In the genomic region with DNA sequence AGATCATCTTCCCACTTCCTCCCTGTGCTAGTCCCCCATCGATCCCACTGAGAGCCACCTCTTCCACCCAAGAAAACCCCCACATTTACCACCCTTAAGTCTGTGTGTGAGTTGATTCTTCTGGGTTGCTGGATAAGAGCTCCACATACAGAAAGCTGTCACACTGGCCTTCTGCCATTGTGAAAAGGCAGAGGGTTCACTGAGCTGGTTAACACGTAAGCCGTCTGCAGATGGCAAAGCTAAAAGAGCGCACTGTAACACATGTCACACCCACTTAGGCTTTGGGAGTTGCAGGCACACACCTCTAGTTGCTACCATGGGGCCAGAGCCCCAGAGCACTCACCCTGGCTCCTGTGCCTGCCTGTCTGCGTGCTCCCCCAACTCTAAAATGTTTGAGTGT, we compare ENCODE assay signal across 27 cellular contexts.
DNase-seq lines count a peak whose midpoint lies in the region; FAIRE-seq and TF ChIP-seq lines count a peak whose summit lies in the region.
"Had no signal": no experiment of that assay in that cellular context is flagged by ENCODE, and none has a peak within 500 bp of the region (broad histone marks: within the 10 kb centered on the region; RNA-seq: fewer than 3 reads in every experiment).

No MANE protein-coding gene starts in this region.

- POLR2A ChIA-PET in H1 (lab: Charles Lee; ENCODE audit: partially characterized antibody): no interaction called here

- H2BK20ac ChIP-seq in H1 (ENCODE audit: low read length): no peak overlapping the region

- no peak overlapping the region for H4K5ac ChIP-seq in H1 (ENCODE audit: insufficient read length, low read depth, low read length)

- no peak for TF ChIP-seq POLR2A in H1 (IDR thresholded peaks at IDR 0.05; ENCODE audit: control extremely low read depth in 1 of 2, low read depth in 2 of 2, low read length in 2 of 2)

- H3K27me3 ChIP-seq in H1 (replicated peaks in 1 of 4; ENCODE audit: control insufficient read depth in 3 of 4, extremely low read depth in 1 of 4, insufficient read depth in 3 of 4, low read length in 3 of 4) (peaks cover 0 to 1% (median 0%) of the 10 kb centered on the region in 4 experiments; a peak in 1 of 7 replicates), SJCRH30 (no peaks in the 10 kb centered on the region)
- H3K27me3 ChIP-seq: BE2C, BLaER1 had no signal

- TF ChIP-seq CTCF in H1 (IDR thresholded peaks at IDR 0.05; ENCODE audit: control extremely low read depth in 1 of 3, insufficient read depth in 1 of 3, low read depth in 1 of 3, low read length in 3 of 3): no peak

- no peak for TF ChIP-seq EP300 in H1 (IDR thresholded peaks at IDR 0.05; ENCODE audit: borderline replicate concordance in 1 of 2, low read depth in 2 of 2, low read length in 2 of 2)

- H3K14ac ChIP-seq in H1 (ENCODE audit: insufficient read length): no peak overlapping the region

- no peak overlapping the region for H3K4me2 ChIP-seq in H1 (ENCODE audit: insufficient read depth in 1 of 2, low read depth in 2 of 2, low read length in 2 of 2)
- H3K4me2 ChIP-seq: A549, BLaER1 had no signal

- no peak overlapping the region for H4K91ac ChIP-seq in H1 (replicated peaks; ENCODE audit: insufficient read length, low read length)

- no peaks in the 10 kb centered on the region for H3K23me2 ChIP-seq in H1 (ENCODE audit: low read depth, low read length)

- no peak overlapping the region for H3K18ac ChIP-seq in H1 (ENCODE audit: extremely low read depth, low read length)

- no peak overlapping the region for H2BK120ac ChIP-seq in H1 (replicated peaks; ENCODE audit: low read depth, low read length)

- 0 out of 2 replicates have a peak overlapping the region, but pooled peaks have one; percentile 53 for H2AFZ ChIP-seq in H1 (ENCODE audit: low read length)

- no peak overlapping the region for H2BK15ac ChIP-seq in H1 (ENCODE audit: low read length)

- H3K36me3 ChIP-seq in H1 (ENCODE audit: control insufficient read depth in 2 of 4, insufficient read depth in 4 of 4, low read length in 3 of 4) (no peaks in the 10 kb centered on the region), SJCRH30 (no peaks in the 10 kb centered on the region)
- H3K36me3 ChIP-seq: BE2C, BLaER1 had no signal

- 91% methylated on average over 5 of the region's 5 CpGs; no CpG with 5 or more reads in 1 of the 2 experiments for WGBS in H1 (ENCODE audit: extremely low coverage in 1 of 2, insufficient coverage in 1 of 2, insufficient read length in 1 of 2, insufficient replicate concordance in 2 of 2, low coverage in 1 of 2, low lambda C conversion rate in 2 of 2, missing lambda C conversion rate in 1 of 2), 2 experiments

- CTCF ChIA-PET in H1 (lab: Charles Lee; ENCODE audit: partially characterized antibody): no interaction called here

- H3K56ac ChIP-seq in H1 (replicated peaks; ENCODE audit: insufficient read length, low read depth, low read length): no peak overlapping the region

- H3K79me2 ChIP-seq in H1 (ENCODE audit: control insufficient read depth in 1 of 2, insufficient read depth in 2 of 2, low read length in 2 of 2): no peaks in the 10 kb centered on the region

- no peak overlapping the region for H2AK5ac ChIP-seq in H1 (ENCODE audit: low read depth, low read length)

- no peak overlapping the region for H2BK12ac ChIP-seq in H1 (ENCODE audit: low read depth, low read length)

- no peaks in the 10 kb centered on the region for H3K9me3 ChIP-seq in H1 (ENCODE audit: insufficient read depth in 2 of 2, low read depth in 1 of 2, low read length in 1 of 2)
- 0 out of 2 replicates have a peak, but pooled peaks cover 2% of the 10 kb centered on the region for H3K9me3 ChIP-seq in SJCRH30 (replicated peaks)
- H3K9me3 ChIP-seq: A549, BE2C had no signal

- H3K27ac ChIP-seq in H1 (ENCODE audit: low read depth, low read length) (no peak overlapping the region), SJCRH30 (no peak overlapping the region)
- H3K27ac ChIP-seq: 22Rv1, A549, BLaER1 had no signal

- no peak overlapping the region for H4K8ac ChIP-seq in H1 (ENCODE audit: extremely low read depth, insufficient read depth, low read length)

- DNase-seq in NCI-H2171 treated with DMSO at 0.1 percent for 48 hours (lab: John Stamatoyannopoulos, UW) (peak; percentile 0), NCI-H2171 (lab: John Stamatoyannopoulos, UW) (no peak), Ammon's horn (ENCODE audit: low spot score) (peak; percentile 40), cerebellar cortex (ENCODE audit: low spot score) (peak; percentile 79), H1 (ENCODE audit: low read depth in 1 of 2, low spot score in 2 of 2) (no peak), SJCRH30 (no peak), NCI-H69 (lab: John Stamatoyannopoulos, UW) (no peak), iPS-NIHi11 (ENCODE audit: low spot score) (no peak)
- DNase-seq: AML-193; BE2C; CD4-positive, alpha-beta memory T cell; CD4-positive, CD25-positive, alpha-beta regulatory T cell; CD8-positive, alpha-beta memory T cell; COR-L47; DMS 273 treated with DMSO at 0.1 percent for 48 hours; DMS153; DMS53; DMS79; DND-41; EL; GF-D8 had no signal

- no peak overlapping the region for H3K4ac ChIP-seq in H1 (replicated peaks; ENCODE audit: insufficient read length, low read depth, low read length)

- H3K4me1 ChIP-seq in H1 (replicated peaks in 1 of 4; ENCODE audit: control insufficient read depth in 3 of 4, insufficient read depth in 4 of 4, low read length in 3 of 4): peaks cover 0 to 8% (median 5%) of the 10 kb centered on the region in 4 experiments; a peak in 3 of 7 replicates
- H3K4me1 ChIP-seq in SJCRH30: no peaks in the 10 kb centered on the region
- H3K4me1 ChIP-seq: A549, BE2C, BLaER1 had no signal

- no peak for TF ChIP-seq RAD21 in H1 (IDR thresholded peaks at IDR 0.05 in 1 of 2, conservative IDR thresholded peaks at IDR 0.05 in 1 of 2; ENCODE audit: low read depth in 2 of 2, low read length in 2 of 2)

- no peak for FAIRE-seq in H1 (lab: Jason Lieb, UNC)
- FAIRE-seq: A549, G401.6, GM12891, GM19239 had no signal

- H2BK5ac ChIP-seq in H1 (ENCODE audit: low read depth, low read length): no peak overlapping the region

- no peaks in the 10 kb centered on the region for H3K79me1 ChIP-seq in H1 (ENCODE audit: low read depth, low read length)

- H3K9ac ChIP-seq in H1 (replicated peaks in 1 of 4; ENCODE audit: extremely low read depth in 1 of 4, low read depth in 3 of 4, low read length in 3 of 4): no peak overlapping the region
- H3K9ac ChIP-seq: BLaER1 had no signal

- H3K23ac ChIP-seq in H1 (ENCODE audit: insufficient read length): peak overlapping the region; percentile 27

- no peaks in the 10 kb centered on the region for H4K20me1 ChIP-seq in H1 (replicated peaks in 1 of 2; ENCODE audit: control insufficient read depth in 1 of 2, insufficient read depth in 2 of 2, low read length in 2 of 2)
- H4K20me1 ChIP-seq: BLaER1 had no signal

- H3K4me3 ChIP-seq in H1 (ENCODE audit: extremely low read depth in 1 of 4, insufficient read depth in 2 of 4, low read depth in 3 of 4, low read length in 4 of 4): no peak overlapping the region
- H3K4me3 ChIP-seq in SJCRH30: no peak overlapping the region
- H3K4me3 ChIP-seq: A549, BLaER1 had no signal

TF ChIP-seq in H1, 55 proteins besides CTCF, POLR2A, EP300 and RAD21:
- TF ChIP-seq TEAD4 (IDR thresholded peaks at IDR 0.05; ENCODE audit: low read depth, low read length) (no peak), TCF12 (IDR thresholded peaks at IDR 0.05; ENCODE audit: low read depth, low read length) (no peak), SP1 (IDR thresholded peaks at IDR 0.05; ENCODE audit: low read depth, low read length) (no peak), PHF8 (conservative IDR thresholded peaks at IDR 0.05; ENCODE audit: low read depth, low read length) (no peak), GABPA (IDR thresholded peaks at IDR 0.05; ENCODE audit: borderline replicate concordance, insufficient read depth, low read length) (no peak), GTF2F1 (IDR thresholded peaks at IDR 0.05; ENCODE audit: borderline replicate concordance, low read depth, low read length) (no peak), RFX5 (IDR thresholded peaks at IDR 0.05; ENCODE audit: borderline replicate concordance, low read depth, low read length) (no peak), KDM4A (IDR thresholded peaks at IDR 0.05; ENCODE audit: low read depth, low read length, severe bottlenecking) (no peak), FOSL1 (IDR thresholded peaks at IDR 0.05; ENCODE audit: insufficient read depth, low read depth, low read length) (no peak), ASH2L (IDR thresholded peaks at IDR 0.05; ENCODE audit: low read length) (no peak), BRCA1 (IDR thresholded peaks at IDR 0.05; ENCODE audit: low read depth, low read length) (no peak), BCL11A (IDR thresholded peaks at IDR 0.05; ENCODE audit: low read depth in 2 of 2, low read length in 2 of 2) (no peak), BACH1 (IDR thresholded peaks at IDR 0.05; ENCODE audit: low read length) (no peak), EZH2 (IDR thresholded peaks at IDR 0.05; ENCODE audit: low read depth, low read length, severe bottlenecking) (no peak), HDAC2 (IDR thresholded peaks at IDR 0.05; ENCODE audit: borderline replicate concordance in 1 of 2, low read depth in 2 of 2, low read length in 2 of 2) (no peak), ZNF274 (IDR thresholded peaks at IDR 0.05; ENCODE audit: borderline replicate concordance, extremely low read depth, low read length) (no peak), YY1 (IDR thresholded peaks at IDR 0.05; ENCODE audit: low read depth, low read length) (no peak), CREB1 (IDR thresholded peaks at IDR 0.05) (no peak)
- TF ChIP-seq, protein P1, sequence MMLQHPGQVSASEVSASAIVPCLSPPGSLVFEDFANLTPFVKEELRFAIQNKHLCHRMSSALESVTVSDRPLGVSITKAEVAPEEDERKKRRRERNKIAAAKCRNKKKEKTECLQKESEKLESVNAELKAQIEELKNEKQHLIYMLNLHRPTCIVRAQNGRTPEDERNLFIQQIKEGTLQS (IDR thresholded peaks at IDR 0.05; ENCODE audit: insufficient read depth, low read depth, low read length): no peak
- TF ChIP-seq, protein P2, sequence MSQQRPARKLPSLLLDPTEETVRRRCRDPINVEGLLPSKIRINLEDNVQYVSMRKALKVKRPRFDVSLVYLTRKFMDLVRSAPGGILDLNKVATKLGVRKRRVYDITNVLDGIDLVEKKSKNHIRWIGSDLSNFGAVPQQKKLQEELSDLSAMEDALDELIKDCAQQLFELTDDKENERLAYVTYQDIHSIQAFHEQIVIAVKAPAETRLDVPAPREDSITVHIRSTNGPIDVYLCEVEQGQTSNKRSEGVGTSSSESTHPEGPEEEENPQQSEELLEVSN (IDR thresholded peaks at IDR 0.05): no peak
TF ChIP-seq in H1: peak in this region for 0.

Comparison
In these comparisons a context has a peak if more than half of its experiments do, and no peak if none do; other contexts are left out.
1. DNase-seq: peak in NCI-H2171 treated with DMSO at 0.1 percent for 48 hours (single experiment), Ammon's horn (single experiment) and cerebellar cortex (single experiment); none in NCI-H2171 (single experiment), H1 (0 of 2), SJCRH30 (0 of 2), NCI-H69 (single experiment) and iPS-NIHi11 (single experiment).